ENCODE assay signal across 19 cellular contexts in the genomic region with DNA sequence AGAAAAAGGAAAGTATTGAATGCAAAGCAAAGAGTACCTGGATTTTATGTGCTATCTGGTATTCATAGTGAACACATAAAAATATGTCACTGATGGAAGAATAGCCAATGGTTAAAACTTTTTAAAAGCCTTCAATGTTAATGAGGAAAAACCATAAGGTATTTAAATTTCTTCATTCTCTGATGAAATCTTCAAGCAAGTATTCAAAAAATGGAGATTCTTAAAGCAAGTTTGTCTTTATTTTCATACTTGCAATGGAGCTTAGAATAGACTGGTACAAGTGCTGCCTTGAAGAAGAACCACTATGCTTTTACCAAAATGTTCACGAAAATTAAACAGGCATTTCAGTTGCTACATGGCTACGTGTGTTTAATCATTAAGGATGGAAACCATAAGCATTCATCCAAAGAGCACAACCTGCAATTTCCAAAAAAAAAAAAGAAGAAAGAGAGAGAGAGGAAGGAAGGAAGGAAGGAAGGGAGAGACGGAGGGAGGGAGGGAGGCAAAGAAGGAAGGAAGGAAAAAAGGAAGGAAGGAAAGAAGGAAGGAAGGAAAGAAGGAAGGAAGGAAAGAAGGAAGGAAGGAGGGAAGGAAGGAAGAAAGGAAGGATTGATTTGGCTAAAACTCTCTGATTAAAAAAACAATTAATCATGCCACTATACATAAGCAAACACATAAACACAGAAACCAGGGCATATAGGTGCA.
"Had no signal": no experiment of that assay in that cellular context is flagged by ENCODE, and none has a peak within 500 bp of the region (broad histone marks: within the 10 kb centered on the region; RNA-seq: fewer than 3 reads in every experiment).

No MANE protein-coding gene starts in this region.

- H3K27ac Mint-ChIP-seq: activated naive CD4-positive, alpha-beta T cell treated with anti-CD3 and anti-CD28 coated beads, Interleukin-2, amount 10 ng/mL, durations not matched to agents 7 days and 5 days; activated naive CD8-positive, alpha-beta T cell treated with anti-CD3 and anti-CD28 coated beads, Interleukin-2, amount 50 U/mL, for 24 hours; natural killer cell treated with Interleukin-12 subunit alpha and Interleukin-12 subunit beta and Interleukin-15 and Interleukin-18, amount 100 ng/mL, for 72 hours had no signal

- H3K4me1 Mint-ChIP-seq: activated naive CD4-positive, alpha-beta T cell treated with anti-CD3 and anti-CD28 coated beads, Interleukin-2, amount 10 ng/mL, durations not matched to agents 7 days and 5 days; activated naive CD8-positive, alpha-beta T cell treated with anti-CD3 and anti-CD28 coated beads, Interleukin-2, amount 50 U/mL, for 24 hours had no signal

- H3K27ac ChIP-seq: breast epithelium, tibial artery, WERI-Rb-1 had no signal

- H3K27me3 ChIP-seq: breast epithelium had no signal

- H3K4me1 ChIP-seq: breast epithelium, tibial artery had no signal

- FAIRE-seq: urothelium cell line had no signal

- DNase-seq: activated CD4-positive, alpha-beta T cell treated with anti-CD3 and anti-CD28 coated beads for 1 hour; activated CD8-positive, alpha-beta memory T cell treated with anti-CD3 and anti-CD28 coated beads for 24 hours; activated CD8-positive, alpha-beta memory T cell treated with anti-CD3 and anti-CD28 coated beads, Interleukin-2, amount 50 U/mL, for 48 hours; activated effector memory CD4-positive, alpha-beta T cell treated with Interleukin-2 at 50 U/mL for 16 hours; activated naive CD4-positive, alpha-beta T cell treated with anti-CD3 and anti-CD28 coated beads, Interleukin-2, amount 10 ng/mL, durations not matched to agents 7 days and 5 days; activated naive CD8-positive, alpha-beta T cell treated with anti-CD3 and anti-CD28 coated beads, Interleukin-2, amount 50 U/mL, for 24 hours; activated T-cell treated with anti-CD3 and anti-CD28 coated beads, Interleukin-2, amount 50 U/mL, for 48 hours; aorta; cortex of kidney; effector CD4-positive, alpha-beta T cell; stimulated activated CD4-positive, alpha-beta T cell treated with anti-CD3 and anti-CD28 coated beads, Interleukin-2, amount 100 ng/mL, for 24 hours; stimulated activated naive CD4-positive, alpha-beta T cell treated with Interleukin-2 at 50 U/mL for 16 hours; substantia nigra; T-helper 2 cell; tibial artery; WERI-Rb-1 had no signal

- H3K4me3 Mint-ChIP-seq: activated naive CD4-positive, alpha-beta T cell treated with anti-CD3 and anti-CD28 coated beads, Interleukin-2, amount 10 ng/mL, durations not matched to agents 7 days and 5 days; activated naive CD8-positive, alpha-beta T cell treated with anti-CD3 and anti-CD28 coated beads, Interleukin-2, amount 50 U/mL, for 24 hours; natural killer cell treated with Interleukin-12 subunit alpha and Interleukin-12 subunit beta and Interleukin-15 and Interleukin-18, amount 100 ng/mL, for 72 hours had no signal

- H3K4me3 ChIP-seq: breast epithelium, tibial artery had no signal

- H3K9me3 Mint-ChIP-seq: activated naive CD4-positive, alpha-beta T cell treated with anti-CD3 and anti-CD28 coated beads, Interleukin-2, amount 10 ng/mL, durations not matched to agents 7 days and 5 days; activated naive CD8-positive, alpha-beta T cell treated with anti-CD3 and anti-CD28 coated beads, Interleukin-2, amount 50 U/mL, for 24 hours; natural killer cell treated with Interleukin-12 subunit alpha and Interleukin-12 subunit beta and Interleukin-15 and Interleukin-18, amount 100 ng/mL, for 72 hours had no signal

- ATAC-seq: activated naive CD8-positive, alpha-beta T cell treated with anti-CD3 and anti-CD28 coated beads, Interleukin-2, amount 50 U/mL, for 24 hours; natural killer cell treated with Interleukin-12 subunit alpha and Interleukin-12 subunit beta and Interleukin-15 and Interleukin-18, amount 100 ng/mL, for 72 hours had no signal

- H3K9me3 ChIP-seq: breast epithelium, tibial artery had no signal

- H3K36me3 Mint-ChIP-seq: activated naive CD4-positive, alpha-beta T cell treated with anti-CD3 and anti-CD28 coated beads, Interleukin-2, amount 10 ng/mL, durations not matched to agents 7 days and 5 days; natural killer cell treated with Interleukin-12 subunit alpha and Interleukin-12 subunit beta and Interleukin-15 and Interleukin-18, amount 100 ng/mL, for 72 hours had no signal

- H3K36me3 ChIP-seq: breast epithelium, tibial artery, WERI-Rb-1 had no signal
